ENCODE assay signal across 8 cellular contexts in the genomic region with DNA sequence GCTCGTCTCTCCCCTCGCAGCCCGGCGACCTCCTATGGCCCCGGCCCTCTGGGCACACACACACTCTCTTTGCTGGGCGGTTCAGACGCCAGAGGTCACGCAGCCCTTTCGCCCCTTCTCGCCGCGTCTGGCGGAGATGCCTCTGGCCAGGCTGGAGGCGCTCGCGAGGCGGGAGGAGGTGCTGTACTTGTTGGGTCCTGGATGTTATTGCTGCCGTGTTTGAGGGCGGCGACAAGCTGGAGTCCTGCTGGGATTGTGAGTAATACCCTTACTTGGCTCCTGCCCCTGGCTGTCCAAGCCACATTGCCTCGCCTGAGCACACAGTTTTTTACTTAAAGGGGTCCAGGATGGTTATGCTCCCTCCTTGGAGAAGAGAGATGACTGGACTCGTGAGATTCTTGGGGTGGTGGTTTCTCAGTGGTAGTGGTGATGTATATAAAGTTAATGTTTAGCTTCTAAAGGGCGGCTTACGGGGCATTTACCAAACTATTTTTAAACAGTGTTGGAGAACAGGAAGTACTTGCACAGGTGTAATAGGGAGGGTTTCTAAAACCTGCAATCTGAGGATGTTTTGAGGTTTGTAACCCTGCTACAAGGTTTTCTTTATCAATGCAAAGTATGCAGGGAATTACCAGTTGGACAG. TPM values are rescaled to one million over a fixed set of nuclear protein-coding genes. Genes with fewer than 3 reads are reported as not detected.
DNase-seq lines count a peak whose midpoint lies in the region; ATAC-seq and TF ChIP-seq lines count a peak whose summit lies in the region.

No MANE protein-coding gene starts in this region.

- H3K4me3 Mint-ChIP-seq in brain, result peak overlapping the region; percentile 90 to 97 (median 92)

- peaks cover 24% of the 10 kb centered on the region for H3K27me3 Mint-ChIP-seq in brain

- in situ Hi-C loops in GM13977 (cut with MboI; ENCODE audit: low pct_unique_long_range_greater_than_20kb, low sequenced_read_pairs, unreplicated experiment), result no loop called here

- DNase-seq in GM13977 (ENCODE audit: low spot score) (peak; percentile 59), NCI-H146 (lab: John Stamatoyannopoulos, UW) (peak; percentile 86), T1000 (lab: John Stamatoyannopoulos, UW) (peak; percentile 85), skeletal muscle cell (ENCODE audit: low read depth) (peak; percentile 83)
- DNase-seq in central memory CD4-positive, alpha-beta T cell, result no peak

- H3K9me3 Mint-ChIP-seq in brain, result peaks cover 0 to 4% (median 0%) of the 10 kb centered on the region in 5 experiments

- ATAC-seq in HG02840 (IDR thresholded peaks at IDR 0.05; ENCODE audit: low FRiP score, unreplicated experiment), result peak; percentile 48

- H3K4me1 Mint-ChIP-seq in brain, result peaks cover 22% of the 10 kb centered on the region

- H3K27ac Mint-ChIP-seq in brain, result peak overlapping the region; percentile 68 to 93 (median 91)

- peaks cover 4% of the 10 kb centered on the region for H3K36me3 Mint-ChIP-seq in brain

- TF ChIP-seq CTCF in GM13977 (IDR thresholded peaks at IDR 0.05; ENCODE audit: extremely low read depth, insufficient read depth, missing control alignments) (peak; percentile 55), brain (conservative IDR thresholded peaks at IDR 0.05) (peak in 1 of 2 experiments; percentile 47)

- H3K4me3 ChIP-seq in iPS-11a (ENCODE audit: low read depth, low read length) (peak overlapping the region; percentile 94), skeletal muscle cell (ENCODE audit: low read depth, low read length) (peak overlapping the region; percentile 73)

RNA-seq across cellular contexts. Expression of gene USP53, which starts 0.6 kb away (rescaled TPM):
- polyA plus RNA-seq in brain (ENCODE audit: insufficient read depth, low read depth, low replicate concordance), result 0.58 TPM
